11 cellular contexts compared by ENCODE assay signal in the genomic region with DNA sequence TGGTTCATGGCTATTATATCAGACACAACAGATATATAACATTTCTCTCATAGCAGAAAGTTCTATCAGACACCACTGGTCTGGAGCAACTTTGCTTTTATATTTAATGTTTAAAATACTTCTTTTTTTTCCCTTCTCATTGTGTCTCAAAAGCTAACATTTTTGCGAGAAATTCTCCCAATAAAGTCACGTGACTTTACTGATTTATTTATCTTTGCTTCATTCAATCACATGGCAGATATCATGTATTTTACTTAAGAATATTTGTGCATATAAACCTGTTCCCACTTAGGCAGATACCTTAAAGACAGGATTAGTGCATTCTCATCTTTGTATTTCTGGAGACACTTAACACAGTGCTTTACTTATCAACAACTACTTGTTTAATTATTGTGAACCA.
"Had no signal": no experiment of that assay in that cellular context is flagged by ENCODE, and none has a peak within 500 bp of the region (broad histone marks: within the 10 kb centered on the region; RNA-seq: fewer than 3 reads in every experiment).

No MANE protein-coding gene starts in this region.

- H3K36me3 ChIP-seq: HAP-1 had no signal

- H3K9me3 ChIP-seq: HAP-1 had no signal

- ATAC-seq: GM23338, HCT116 had no signal

- H3K27ac ChIP-seq: GM23248 had no signal

- H3K4me3 ChIP-seq: GM23248, GM23338, HAP-1 had no signal

- H2AFZ ChIP-seq: GM23248, GM23338 had no signal

- H3K9ac ChIP-seq: GM23248 had no signal

- H3K4me2 ChIP-seq: GM23338 had no signal

- DNase-seq: GM23248, GOT3, H7, H9, HCEC 1CT, HFFc6 had no signal

- H3K4me1 ChIP-seq: HAP-1 had no signal

- FAIRE-seq: H1, H54 had no signal
